In genomic region chr14:20782280-20782890, GRCh38 we compare ENCODE assay signal across 8 cellular contexts. TPM values are rescaled to one million over a fixed set of nuclear protein-coding genes. Genes with fewer than 3 reads are reported as not detected.
DNase-seq lines count a peak whose midpoint lies in the region; ATAC-seq, FAIRE-seq and TF ChIP-seq lines count a peak whose summit lies in the region.

No MANE protein-coding gene starts in this region.

- H3K36me3 ChIP-seq in keratinocyte (ENCODE audit: control insufficient read depth in 2 of 2, extremely low read depth in 1 of 2, insufficient read depth in 2 of 2, low read length in 2 of 2) (no peaks in the 10 kb centered on the region), transverse colon (no peaks in the 10 kb centered on the region)

- H3K4me1 ChIP-seq in keratinocyte (ENCODE audit: control insufficient read depth, extremely low read depth, insufficient read depth, low read length) (no peaks in the 10 kb centered on the region), transverse colon (peaks cover 4 to 39% (median 23%) of the 10 kb centered on the region in 4 donors)

- H3K9ac ChIP-seq in keratinocyte (ENCODE audit: control insufficient read depth, extremely low read depth, insufficient read depth, low read length), result no peak overlapping the region

- H3K4me2 ChIP-seq in keratinocyte (ENCODE audit: control insufficient read depth, extremely low read depth, insufficient read depth, low read depth, low read length), result no peak overlapping the region

- peak; percentile 60 for ATAC-seq in GM21825 (IDR thresholded peaks at IDR 0.05; ENCODE audit: unreplicated experiment)

- intact Hi-C loops in transverse colon (cut with DNase I; ENCODE audit: low total_unique reads), result no loop called here

- no peaks in the 10 kb centered on the region for H3K9me1 ChIP-seq in keratinocyte (ENCODE audit: control insufficient read depth, extremely low read depth, insufficient read depth, low read length)

- H3K27me3 ChIP-seq in keratinocyte (ENCODE audit: control insufficient read depth, extremely low read depth, insufficient read depth, low read length) (no peaks in the 10 kb centered on the region), transverse colon (no peaks in the 10 kb centered on the region)

- FAIRE-seq in keratinocyte (lab: Jason Lieb, UNC), result no peak

- in situ Hi-C loops in transverse colon (cut with MboI; ENCODE audit: low pct_ligation_motif_present in 1 of 4, low pct_unique_long_range_greater_than_20kb in 1 of 4, low sequenced_read_pairs in 3 of 4), result no loop called here

- no peaks in the 10 kb centered on the region for H3K79me2 ChIP-seq in keratinocyte (ENCODE audit: control insufficient read depth, insufficient read depth, low read length)

- no peak for TF ChIP-seq POLR2A in transverse colon (IDR thresholded peaks at IDR 0.05)

- no peak for TF ChIP-seq EP300 in transverse colon (IDR thresholded peaks at IDR 0.05; ENCODE audit: low read depth)

- no peaks in the 10 kb centered on the region for H4K20me1 ChIP-seq in keratinocyte (ENCODE audit: control insufficient read depth, extremely low read depth, insufficient read depth, low read length)

- 8 to 15% methylated on average over 5 of the region's 5 CpGs for WGBS in transverse colon (ENCODE audit: low coverage in 1 of 2), 2 donors

- peak overlapping the region; percentile 5 for H2AFZ ChIP-seq in keratinocyte (ENCODE audit: control insufficient read depth, low read length)

- no peak for TF ChIP-seq CTCF in keratinocyte (optimal IDR thresholded peaks at IDR 0.05 in 1 of 3, IDR thresholded peaks at IDR 0.05 in 1 of 3, conservative IDR thresholded peaks at IDR 0.05 in 1 of 3; ENCODE audit: extremely low read depth in 1 of 3, insufficient read depth in 2 of 3, low read length in 3 of 3)
- no peak for TF ChIP-seq CTCF in transverse colon (IDR thresholded peaks at IDR 0.05)

- H3K27ac ChIP-seq in keratinocyte (ENCODE audit: control insufficient read depth, insufficient read depth, low read length), result no peak overlapping the region
- H3K27ac ChIP-seq in transverse colon, result peak overlapping the region; percentile 67 to 83 (median 77)

- peak; percentile 43 for DNase-seq in ELF-1 (ENCODE audit: low read depth, low spot score)
- peak; percentile 5 for DNase-seq in RPMI7951 (ENCODE audit: low read depth)
- no peak for DNase-seq in keratinocyte (ENCODE audit: low read depth, low spot score)
- DNase-seq in transverse colon, result no peak
- no peak for DNase-seq in NCI-H1417 (lab: John Stamatoyannopoulos, UW)
- no peak for DNase-seq in ureter (ENCODE audit: low spot score)
- no peak for DNase-seq in activated CD4-positive, alpha-beta T cell treated with anti-CD3 and anti-CD28 coated beads for 48 hours

- dilution Hi-C loops in keratinocyte (cut with MboI; ENCODE audit: extremely low pct_ligation_motif_present, low sequenced_read_pairs), result no loop called here

- no peaks in the 10 kb centered on the region for H3K9me3 ChIP-seq in keratinocyte (ENCODE audit: control insufficient read depth, low read depth, low read length)
- H3K9me3 ChIP-seq in transverse colon, result no peaks in the 10 kb centered on the region

- H3K4me3 ChIP-seq in keratinocyte (ENCODE audit: control insufficient read depth in 2 of 3, extremely low read depth in 1 of 3, insufficient read depth in 2 of 3, low read depth in 1 of 3, low read length in 3 of 3), result peak overlapping the region in 1 of 3 experiments; percentile 2
- H3K4me3 ChIP-seq in transverse colon, result peak overlapping the region in 1 of 4 donors; percentile 31

RNA-seq across cellular contexts. Expression of gene RNASE6, which starts 1.3 kb away (rescaled TPM):
- total RNA-seq in RPMI7951 (2014; rRNA removed; shearing (Covaris generic)), result not detected in 2 replicates
- not detected in 3 replicates for polyA plus RNA-seq in keratinocyte
- not detected for polyA plus RNA-seq in keratinocyte (2011; ENCODE audit: low read depth)
- not detected in 2 replicates for polyA plus RNA-seq in keratinocyte (2011; cell fraction: cytosol; rRNA removed)
- polyA plus RNA-seq in keratinocyte (2011; cell fraction: nucleus; rRNA removed), result not detected in 2 replicates
- polyA plus RNA-seq in keratinocyte (2012; ENCODE audit: low replicate concordance), result not detected in 2 replicates
- not detected in 3 replicates for polyA minus RNA-seq in keratinocyte
- polyA minus RNA-seq in keratinocyte (2011; cell fraction: cytosol; rRNA and poly(A)+ RNA removed), result not detected
- not detected in 2 replicates for polyA minus RNA-seq in keratinocyte (2011; cell fraction: nucleus; rRNA and poly(A)+ RNA removed)
- total RNA-seq in transverse colon, result 10 to 100 TPM in 2 of 4 donors, 1 to 10 TPM in 1, not detected in 1; 7.6 to 27.7 (median 17.0) TPM
- total RNA-seq in ureter, result 5.8 TPM

RNA-seq across cellular contexts. Expression of gene EDDM3B, which starts 14.2 kb away (rescaled TPM):
- total RNA-seq in RPMI7951 (2014; rRNA removed; shearing (Covaris generic)), result not detected in 2 replicates
- polyA plus RNA-seq in keratinocyte, result not detected in 3 replicates
- polyA plus RNA-seq in keratinocyte (2011; ENCODE audit: low read depth), result not detected
- not detected in 2 replicates for polyA plus RNA-seq in keratinocyte (2011; cell fraction: cytosol; rRNA removed)
- not detected in 2 replicates for polyA plus RNA-seq in keratinocyte (2011; cell fraction: nucleus; rRNA removed)
- polyA plus RNA-seq in keratinocyte (2012; ENCODE audit: low replicate concordance), result not detected in 2 replicates
- polyA minus RNA-seq in keratinocyte, result not detected in 3 replicates
- not detected for polyA minus RNA-seq in keratinocyte (2011; cell fraction: cytosol; rRNA and poly(A)+ RNA removed)
- polyA minus RNA-seq in keratinocyte (2011; cell fraction: nucleus; rRNA and poly(A)+ RNA removed), result not detected in 2 replicates
- total RNA-seq in transverse colon (not detected), ureter (not detected)

RNA-seq across cellular contexts. Expression of gene RNASE1, which starts 20.3 kb away (rescaled TPM):
- total RNA-seq in RPMI7951 (2014; rRNA removed; shearing (Covaris generic)), result 1.1 and 2.2 TPM in 2 replicates
- polyA plus RNA-seq in keratinocyte, result 0.09 TPM in 1 of 3 replicates, not detected in the others
- polyA plus RNA-seq in keratinocyte (2011; ENCODE audit: low read depth), result not detected
- not detected in 2 replicates for polyA plus RNA-seq in keratinocyte (2011; cell fraction: cytosol; rRNA removed)
- polyA plus RNA-seq in keratinocyte (2011; cell fraction: nucleus; rRNA removed), result not detected in 2 replicates
- polyA plus RNA-seq in keratinocyte (2012; ENCODE audit: low replicate concordance), result 0.59 TPM in 1 of 2 replicates, not detected in the other
- polyA minus RNA-seq in keratinocyte, result not detected in 3 replicates
- polyA minus RNA-seq in keratinocyte (2011; cell fraction: cytosol; rRNA and poly(A)+ RNA removed), result not detected
- polyA minus RNA-seq in keratinocyte (2011; cell fraction: nucleus; rRNA and poly(A)+ RNA removed), result not detected in 2 replicates
- total RNA-seq in transverse colon (100 to 1,000 TPM in 3 of 4 donors, 10 to 100 TPM in 1; 96.7 to 296 (median 177) TPM), ureter (67.3 TPM)

RNA-seq across cellular contexts. Expression of gene EDDM3A, which starts 36.7 kb away (rescaled TPM):
- total RNA-seq in RPMI7951 (2014; rRNA removed; shearing (Covaris generic)), result not detected in 2 replicates
- not detected in 3 replicates for polyA plus RNA-seq in keratinocyte
- polyA plus RNA-seq in keratinocyte (2011; ENCODE audit: low read depth), result not detected
- polyA plus RNA-seq in keratinocyte (2011; cell fraction: cytosol; rRNA removed), result not detected in 2 replicates
- not detected in 2 replicates for polyA plus RNA-seq in keratinocyte (2011; cell fraction: nucleus; rRNA removed)
- polyA plus RNA-seq in keratinocyte (2012; ENCODE audit: low replicate concordance), result not detected in 2 replicates
- polyA minus RNA-seq in keratinocyte, result not detected in 3 replicates
- not detected for polyA minus RNA-seq in keratinocyte (2011; cell fraction: cytosol; rRNA and poly(A)+ RNA removed)
- not detected in 2 replicates for polyA minus RNA-seq in keratinocyte (2011; cell fraction: nucleus; rRNA and poly(A)+ RNA removed)
- not detected for total RNA-seq in transverse colon
- not detected for total RNA-seq in ureter

Comparison
In these comparisons a context has a peak if more than half of its experiments do, and no peak if none do; other contexts are left out.
1. DNase-seq: peak in ELF-1 (single experiment) and RPMI7951 (single experiment); none in keratinocyte (single experiment), transverse colon (single experiment), NCI-H1417 (0 of 3), ureter (single experiment) and activated CD4-positive, alpha-beta T cell treated with anti-CD3 and anti-CD28 coated beads for 48 hours (single experiment).
2. RNA of gene RNASE1, which starts 20.3 kb away (total RNA-seq): 96.7 to 296 TPM in transverse colon and 67.3 TPM in ureter (single experiment); 1.1 to 2.2 TPM in RPMI7951; every median in the first group is over 10 times any median in the second.